ENCODE assay signal across 9 cellular contexts in the genomic region with DNA sequence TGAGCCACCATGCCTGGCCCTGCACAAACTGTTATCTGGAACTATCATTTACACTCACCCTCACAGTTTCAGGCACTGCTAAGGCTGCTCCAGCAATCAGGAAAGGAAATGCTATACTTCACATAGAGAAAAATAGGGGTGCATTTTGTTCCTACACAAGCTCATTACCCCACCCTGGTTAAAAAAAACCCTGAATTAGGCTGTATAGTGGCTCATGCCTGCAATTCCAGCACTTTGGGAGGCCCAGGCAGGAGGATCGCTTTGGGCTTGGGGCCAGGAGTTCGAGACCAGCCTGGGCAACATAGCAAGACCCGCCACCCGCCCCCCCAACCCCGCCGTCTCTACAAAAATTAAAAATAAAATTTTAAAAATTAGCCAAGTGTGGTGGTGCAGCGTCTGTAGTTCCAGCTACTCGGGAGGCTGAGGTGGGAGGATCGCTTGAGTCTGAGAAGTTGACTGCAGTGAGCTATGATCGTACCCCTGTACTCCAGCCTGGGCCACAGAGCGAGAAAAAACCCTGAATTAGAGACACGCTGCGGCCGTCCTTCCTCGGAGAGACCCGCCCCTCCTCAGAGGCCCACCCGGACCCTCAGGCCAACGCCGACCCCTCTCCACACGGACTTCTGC. TPM values are rescaled to one million over a fixed set of nuclear protein-coding genes. Genes with fewer than 3 reads are reported as not detected.
DNase-seq lines count a peak whose midpoint lies in the region; ATAC-seq, FAIRE-seq and TF ChIP-seq lines count a peak whose summit lies in the region.
"Had no signal": no experiment of that assay in that cellular context is flagged by ENCODE, and none has a peak within 500 bp of the region (broad histone marks: within the 10 kb centered on the region; RNA-seq: fewer than 3 reads in every experiment).

No MANE protein-coding gene starts in this region.

- H3K4me3 ChIP-seq in gastroesophageal sphincter, result peak overlapping the region; percentile 61 to 72
- H3K4me3 ChIP-seq in sigmoid colon, result peak overlapping the region; percentile 80 to 95 (median 90)

- 0% methylated on average over 3 to 11 of the region's 20 CpGs for WGBS in gastroesophageal sphincter (ENCODE audit: low coverage in 1 of 2), 2 donors
- 8 to 17% methylated on average over 20 of the region's 20 CpGs for WGBS in sigmoid colon, 2 donors

- peaks cover 48% of the 10 kb centered on the region for H3K4me1 Mint-ChIP-seq in activated T-cell treated with anti-CD3 and anti-CD28 coated beads, Interleukin-2, amount 50 U/mL, for 24 hours (ENCODE audit: low read depth)
- peaks cover 29 to 37% (median 36%) of the 10 kb centered on the region in 3 donors for H3K4me1 Mint-ChIP-seq in T-cell

- intact Hi-C loops in sigmoid colon (cut with DNase I), result no loop called here

- TF ChIP-seq EP300 in gastroesophageal sphincter (IDR thresholded peaks at IDR 0.05) (no peak), sigmoid colon (IDR thresholded peaks at IDR 0.05) (no peak)

- no peak for FAIRE-seq in urothelium cell line (lab: Jason Lieb, UNC)
- FAIRE-seq: G401.6 had no signal

- no peaks in the 10 kb centered on the region for H3K27me3 ChIP-seq in gastroesophageal sphincter
- no peaks in the 10 kb centered on the region for H3K27me3 ChIP-seq in sigmoid colon

- H3K36me3 ChIP-seq in gastroesophageal sphincter, result peaks cover 0 to 33% of the 10 kb centered on the region in 2 donors
- peaks cover 0 to 25% (median 10%) of the 10 kb centered on the region in 4 donors for H3K36me3 ChIP-seq in sigmoid colon

- H3K27ac Mint-ChIP-seq in activated T-cell treated with anti-CD3 and anti-CD28 coated beads, Interleukin-2, amount 50 U/mL, for 24 hours, result peak overlapping the region; percentile 99
- H3K27ac Mint-ChIP-seq in T-cell, result peak overlapping the region; percentile 95 to 96

- peaks cover 0 to 51% (median 14%) of the 10 kb centered on the region in 3 donors for H3K4me1 ChIP-seq in gastroesophageal sphincter
- H3K4me1 ChIP-seq in sigmoid colon, result peaks cover 0 to 37% (median 35%) of the 10 kb centered on the region in 4 donors

- H3K9me3 Mint-ChIP-seq in activated T-cell treated with anti-CD3 and anti-CD28 coated beads, Interleukin-2, amount 50 U/mL, for 24 hours, result no peaks in the 10 kb centered on the region
- H3K9me3 Mint-ChIP-seq in T-cell, result no peaks in the 10 kb centered on the region

- H3K9me3 ChIP-seq in gastroesophageal sphincter (no peaks in the 10 kb centered on the region), sigmoid colon (no peaks in the 10 kb centered on the region)

- H3K4me3 Mint-ChIP-seq in activated T-cell treated with anti-CD3 and anti-CD28 coated beads, Interleukin-2, amount 50 U/mL, for 24 hours, result peak overlapping the region; percentile 100
- peak overlapping the region; percentile 91 to 100 (median 95) for H3K4me3 Mint-ChIP-seq in T-cell

- peak overlapping the region; percentile 49 to 91 (median 84) for H3K27ac ChIP-seq in gastroesophageal sphincter
- H3K27ac ChIP-seq in sigmoid colon, result peak overlapping the region; percentile 86 to 89 (median 86)

- TF ChIP-seq CTCF in gastroesophageal sphincter (IDR thresholded peaks at IDR 0.05), result no peak
- TF ChIP-seq CTCF in sigmoid colon (IDR thresholded peaks at IDR 0.05), result no peak

- POLR2A ChIA-PET in T-cell (lab: Charles Lee), result no interaction called here

- CTCF ChIA-PET in T-cell (lab: Charles Lee), result interaction anchor here in 1 of 2 donors (0.7 kb wide), 1 partner anchor 23 kb away, joined by 3 read pairs; no protein-coding TSS in a partner anchor

- peak; percentile 10 to 28 (median 22) for ATAC-seq in T-cell (replicated peaks in 1 of 4)
- ATAC-seq in gastroesophageal sphincter, result peak; percentile 14
- ATAC-seq in HG03097 (IDR thresholded peaks at IDR 0.05; ENCODE audit: low FRiP score, unreplicated experiment), result no peak
- no peak for ATAC-seq in HG03378 (IDR thresholded peaks at IDR 0.05; ENCODE audit: unreplicated experiment)

- H3K36me3 Mint-ChIP-seq in activated T-cell treated with anti-CD3 and anti-CD28 coated beads, Interleukin-2, amount 50 U/mL, for 24 hours (ENCODE audit: low read depth), result peaks cover 76% of the 10 kb centered on the region
- H3K36me3 Mint-ChIP-seq in T-cell, result peaks cover 13% of the 10 kb centered on the region

- no peak for TF ChIP-seq POLR2A in gastroesophageal sphincter (IDR thresholded peaks at IDR 0.05)
- TF ChIP-seq POLR2A in sigmoid colon (IDR thresholded peaks at IDR 0.05), result no peak

- H3K27me3 Mint-ChIP-seq in activated T-cell treated with anti-CD3 and anti-CD28 coated beads, Interleukin-2, amount 50 U/mL, for 24 hours, result no peaks in the 10 kb centered on the region
- no peaks in the 10 kb centered on the region for H3K27me3 Mint-ChIP-seq in T-cell

- no peak for DNase-seq in activated T-cell treated with anti-CD3 and anti-CD28 coated beads, Interleukin-2, amount 50 U/mL, for 24 hours
- DNase-seq in activated T-cell treated with anti-CD3 and anti-CD28 coated beads, Interleukin-2, amount 50 U/mL, for 48 hours, result no peak
- DNase-seq in T-cell, result peak in 3 of 34 experiments; percentile 4 to 6 (median 5)
- no peak for DNase-seq in sigmoid colon
- no peak for DNase-seq in urothelium cell line (ENCODE audit: low spot score)

RNA-seq across cellular contexts. Expression of a gene that starts 0.5 kb away (rescaled TPM):
- total RNA-seq in T-cell (10 to 100 TPM in 3 of 5 donors, 1 to 10 TPM in 2; 5.4 to 11.6 (median 10.5) TPM), gastroesophageal sphincter (10 to 100 TPM in 1 of 4 donors, 1 to 10 TPM in 3; 6.2 to 10.8 (median 7.3) TPM), sigmoid colon (1 to 10 TPM; 4.6 to 6.4 (median 5.6) TPM)
- 1 to 10 TPM; 1.2 to 5.5 (median 4.0) TPM for polyA plus RNA-seq in sigmoid colon

RNA-seq across cellular contexts. Expression of a gene that starts 0.7 kb away (rescaled TPM):
- 10 to 100 TPM; 44.4 to 58.1 (median 52.3) TPM for total RNA-seq in T-cell
- 10 to 100 TPM; 13.6 to 34.6 (median 23.0) TPM for total RNA-seq in gastroesophageal sphincter
- total RNA-seq in sigmoid colon, result 10 to 100 TPM; 26.8 to 32.3 (median 30.3) TPM
- 10 to 100 TPM; 12.7 to 28.0 (median 19.8) TPM for polyA plus RNA-seq in sigmoid colon

RNA-seq across cellular contexts. Expression of a gene that starts 27.9 kb away (rescaled TPM):
- 100 to 1,000 TPM in 4 of 5 donors, 10 to 100 TPM in 1; 68.1 to 145 (median 141) TPM for total RNA-seq in T-cell
- 100 to 1,000 TPM; 443 to 971 (median 916) TPM for total RNA-seq in gastroesophageal sphincter
- total RNA-seq in sigmoid colon, result 1,000 to 10,000 TPM in 1 of 4 donors, 100 to 1,000 TPM in 3; 550 to 1,502 (median 722) TPM
- 1,000 to 10,000 TPM; 1,517 to 2,013 (median 1,625) TPM for polyA plus RNA-seq in sigmoid colon

RNA-seq across cellular contexts. Expression of a gene that starts 29.3 kb away (rescaled TPM):
- total RNA-seq in T-cell (100 to 1,000 TPM in 1 of 5 donors, 10 to 100 TPM in 4; 63.2 to 127 (median 82.3) TPM), gastroesophageal sphincter (10 to 100 TPM; 47.3 to 73.4 (median 70.0) TPM), sigmoid colon (10 to 100 TPM; 44.6 to 89.8 (median 69.3) TPM)
- 100 to 1,000 TPM; 118 to 141 (median 119) TPM for polyA plus RNA-seq in sigmoid colon

RNA-seq across cellular contexts. Expression of a gene that starts 29.7 kb away (rescaled TPM):
- total RNA-seq in T-cell (10 to 100 TPM; 48.1 to 75.7 (median 67.4) TPM), gastroesophageal sphincter (100 to 1,000 TPM in 3 of 4 donors, 10 to 100 TPM in 1; 91.7 to 155 (median 123) TPM), sigmoid colon (10 to 100 TPM; 84.5 to 89.5 (median 85.1) TPM)
- polyA plus RNA-seq in sigmoid colon, result 100 to 1,000 TPM; 145 to 194 (median 163) TPM

Comparison
In these comparisons a context has a peak if more than half of its experiments do, and no peak if none do; other contexts are left out.
1. ATAC-seq: peak in T-cell (4 of 4) and gastroesophageal sphincter (single experiment); none in HG03097 (single experiment) and HG03378 (single experiment).